Comparison of ENCODE assay signal across 25 cellular contexts in genomic region chr9:13382595-13382994, GRCh38.
"Had no signal": no experiment of that assay in that cellular context is flagged by ENCODE, and none has a peak within 500 bp of the region (broad histone marks: within the 10 kb centered on the region; RNA-seq: fewer than 3 reads in every experiment).

No MANE protein-coding gene starts in this region.

- H3K9me3 ChIP-seq: esophagus muscularis mucosa, neutrophil, right lobe of liver had no signal

- ATAC-seq: heart right ventricle; left cardiac atrium; left lung; natural killer cell; right lobe of liver; stimulated activated effector memory CD8-positive, alpha-beta T cell treated with anti-CD3 and anti-CD28 coated beads, Interleukin-12 subunit alpha, Interleukin-12 subunit beta, amount 100 ng/mL, for 72 hours; stimulated activated naive CD8-positive, alpha-beta T cell treated with anti-CD3 and anti-CD28 coated beads, Interleukin-15, Interleukin-2, amounts not matched to agents 100 U/mL and 50 U/mL, for 24 hours had no signal

- H3K4me3 ChIP-seq: esophagus muscularis mucosa, heart right ventricle, left lung, right lobe of liver, smooth muscle cell had no signal

- H3K79me2 ChIP-seq: parathyroid adenoma had no signal

- H3K36me3 ChIP-seq: esophagus muscularis mucosa, heart right ventricle, left lung, neutrophil, right lobe of liver had no signal

- H3K9ac ChIP-seq: parathyroid adenoma had no signal

- FAIRE-seq: islet of Langerhans had no signal

- H3K4me2 ChIP-seq: smooth muscle cell had no signal

- H3K27ac ChIP-seq: esophagus muscularis mucosa, heart right ventricle, left lung, neutrophil, parathyroid adenoma, right lobe of liver had no signal

- H3K27me3 ChIP-seq: esophagus muscularis mucosa, heart right ventricle, left lung, neutrophil, right lobe of liver had no signal

- H3K4me1 ChIP-seq: left lung, parathyroid adenoma, right lobe of liver had no signal

- H2AFZ ChIP-seq: parathyroid adenoma had no signal

- DNase-seq: caudate nucleus; cerebellar nuclear complex; effector CD8-positive, alpha-beta T cell; endodermal cell; foreskin melanocyte; glutamatergic neuron; heart right ventricle; hippocampal formation; left cardiac atrium; left lung; mesendoderm; natural killer cell; right lobe of liver; stimulated activated CD4-positive, alpha-beta T cell treated with anti-CD3 and anti-CD28 coated beads, Interleukin-12 subunit alpha, Interleukin-12 subunit beta, amount 100 ng/mL, for 4 hours; stimulated activated CD4-positive, alpha-beta T cell treated with anti-CD3 and anti-CD28 coated beads, Interleukin-1b, Interleukin-23, amount 100 ng/mL, for 48 hours; stimulated activated CD4-positive, alpha-beta T cell treated with anti-CD3 and anti-CD28 coated beads, Interleukin-4, amount 100 ng/mL, for 24 hours; stimulated activated naive CD8-positive, alpha-beta T cell treated with anti-CD3 and anti-CD28 coated beads, Interleukin-15, Interleukin-2, amounts not matched to agents 100 U/mL and 50 U/mL, for 24 hours; substantia nigra; trophoblast cell had no signal
